Comparison of ENCODE assay signal across 8 cellular contexts in genomic region chr4:165325732-165326512, GRCh38. TPM values are rescaled to one million over a fixed set of nuclear protein-coding genes. Genes with fewer than 3 reads are reported as not detected.
DNase-seq lines count a peak whose midpoint lies in the region; ATAC-seq and TF ChIP-seq lines count a peak whose summit lies in the region.

No MANE protein-coding gene starts in this region.

- H3K4me3 Mint-ChIP-seq in activated T-cell treated with anti-CD3 and anti-CD28 coated beads, Interleukin-2, amount 50 U/mL, for 4 hours: no peak overlapping the region
- no peak overlapping the region for H3K4me3 Mint-ChIP-seq in activated T-helper 1 cell treated with anti-CD3 and anti-CD28 coated beads, Interleukin-12 subunit alpha, Interleukin-12 subunit beta, Interleukin-2, Interleukin-4 antibody, amounts not matched to agents 30 ng/mL and 10 ng/mL and 1 ng/mL, durations not matched to agents 14 hours and 24 hours and 36 hours

- WGBS in SK-N-SH (ENCODE audit: low lambda C conversion rate): 46% methylated on average over 8 of the region's 8 CpGs
- WGBS in sigmoid colon, 2 donors: 59 to 64% methylated on average over 8 of the region's 8 CpGs

- TF ChIP-seq CTCF in SK-N-SH (IDR thresholded peaks at IDR 0.05) (no peak), sigmoid colon (IDR thresholded peaks at IDR 0.05) (no peak)

- DNase-seq in activated T-cell treated with anti-CD3 and anti-CD28 coated beads, Interleukin-2, amount 50 U/mL, for 48 hours: peak; percentile 29 to 32
- no peak for DNase-seq in activated T-cell treated with anti-CD3 and anti-CD28 coated beads, Interleukin-2, amount 50 U/mL, for 4 hours
- DNase-seq in SK-N-SH: no peak
- DNase-seq in fibroblast of the conjunctiva (ENCODE audit: low read depth): peak; percentile 65
- no peak for DNase-seq in sigmoid colon
- DNase-seq in stimulated activated CD4-positive, alpha-beta T cell treated with anti-CD3 and anti-CD28 coated beads, Interleukin-4, amount 100 ng/mL, for 1 hour: no peak
- DNase-seq in activated T-helper 1 cell treated with anti-CD3 and anti-CD28 coated beads, Interleukin-12 subunit alpha, Interleukin-12 subunit beta, Interleukin-2, Interleukin-4 antibody, amounts not matched to agents 30 ng/mL and 10 ng/mL and 1 ng/mL, durations not matched to agents 14 hours and 24 hours and 36 hours (ENCODE audit: low spot score): no peak

- no peaks in the 10 kb centered on the region for H4K20me1 ChIP-seq in SK-N-SH (ENCODE audit: insufficient read depth)

- peaks cover 8% of the 10 kb centered on the region for H3F3A ChIP-seq in SK-N-SH (replicated peaks; ENCODE audit: insufficient read depth)

- H3K4me3 ChIP-seq in SK-N-SH (ENCODE audit: low read depth in 2 of 2, low read length in 1 of 2) (peak overlapping the region; percentile 89 to 99; a peak in 3 of 4 replicates), sigmoid colon (peak overlapping the region in 3 of 4 donors; percentile 78 to 98 (median 87))

- peak overlapping the region; percentile 93 for H2AFZ ChIP-seq in SK-N-SH (ENCODE audit: low read depth)

- POLR2A ChIA-PET in SK-N-SH (lab: Yijun Ruan, JAX): no interaction called here

- H3K4me1 Mint-ChIP-seq in activated T-cell treated with anti-CD3 and anti-CD28 coated beads, Interleukin-2, amount 50 U/mL, for 4 hours (ENCODE audit: low read depth): peaks cover 28% of the 10 kb centered on the region
- peaks cover 25% of the 10 kb centered on the region for H3K4me1 Mint-ChIP-seq in activated T-helper 1 cell treated with anti-CD3 and anti-CD28 coated beads, Interleukin-12 subunit alpha, Interleukin-12 subunit beta, Interleukin-2, Interleukin-4 antibody, amounts not matched to agents 30 ng/mL and 10 ng/mL and 1 ng/mL, durations not matched to agents 14 hours and 24 hours and 36 hours (ENCODE audit: low read depth)

- no peak for ATAC-seq in activated T-cell treated with anti-CD3 and anti-CD28 coated beads, Interleukin-2, amount 50 U/mL, for 4 hours
- ATAC-seq in HG02798 (IDR thresholded peaks at IDR 0.05; ENCODE audit: poor library complexity, unreplicated experiment): no peak

- no peak for TF ChIP-seq POLR2A in sigmoid colon (IDR thresholded peaks at IDR 0.05)

- H3K36me3 ChIP-seq in SK-N-SH (replicated peaks in 1 of 2; ENCODE audit: control insufficient read depth in 1 of 2, insufficient read depth in 2 of 2, low read length in 1 of 2): peaks cover 19 to 31% of the 10 kb centered on the region in 2 experiments
- H3K36me3 ChIP-seq in sigmoid colon: no peaks in the 10 kb centered on the region

- no peaks in the 10 kb centered on the region for H3K27me3 Mint-ChIP-seq in activated T-cell treated with anti-CD3 and anti-CD28 coated beads, Interleukin-2, amount 50 U/mL, for 4 hours (ENCODE audit: low read depth)
- no peaks in the 10 kb centered on the region for H3K27me3 Mint-ChIP-seq in activated T-helper 1 cell treated with anti-CD3 and anti-CD28 coated beads, Interleukin-12 subunit alpha, Interleukin-12 subunit beta, Interleukin-2, Interleukin-4 antibody, amounts not matched to agents 30 ng/mL and 10 ng/mL and 1 ng/mL, durations not matched to agents 14 hours and 24 hours and 36 hours (ENCODE audit: insufficient read depth)

- CTCF ChIA-PET in SK-N-SH (lab: Yijun Ruan, JAX): interaction anchor here (1.1 kb wide), 1 partner anchor 195 kb away, joined by 4 read pairs; no protein-coding TSS in a partner anchor

- TF ChIP-seq EP300 in SK-N-SH (IDR thresholded peaks at IDR 0.05; ENCODE audit: borderline replicate concordance in 1 of 2, low read depth in 1 of 2, low read length in 1 of 2): peak in 1 of 2 experiments; percentile 35; a peak in 1 of 4 replicates
- no peak for TF ChIP-seq EP300 in sigmoid colon (IDR thresholded peaks at IDR 0.05)

- intact Hi-C loops in sigmoid colon (cut with DNase I): loop anchor here (2.0 kb wide), 1 partner anchor 213 kb away; the partner anchor contains the start of gene TMEM192
- intact Hi-C loops in activated T-helper 1 cell treated with anti-CD3 and anti-CD28 coated beads, Interleukin-12 subunit alpha, Interleukin-12 subunit beta, Interleukin-2, Interleukin-4 antibody, amounts not matched to agents 30 ng/mL and 10 ng/mL and 1 ng/mL, durations not matched to agents 14 hours and 24 hours and 36 hours (cut with micrococcal nuclease): loop anchor here (2.0 kb wide), 1 partner anchor 37 kb away; no protein-coding TSS in a partner anchor

- peak overlapping the region; percentile 83 for H3K4me2 ChIP-seq in SK-N-SH

- H3K79me2 ChIP-seq in SK-N-SH (ENCODE audit: insufficient read depth): peaks cover 31% of the 10 kb centered on the region

- no peaks in the 10 kb centered on the region for H3K9me3 Mint-ChIP-seq in activated T-cell treated with anti-CD3 and anti-CD28 coated beads, Interleukin-2, amount 50 U/mL, for 4 hours
- H3K9me3 Mint-ChIP-seq in activated T-helper 1 cell treated with anti-CD3 and anti-CD28 coated beads, Interleukin-12 subunit alpha, Interleukin-12 subunit beta, Interleukin-2, Interleukin-4 antibody, amounts not matched to agents 30 ng/mL and 10 ng/mL and 1 ng/mL, durations not matched to agents 14 hours and 24 hours and 36 hours: peaks cover 4% of the 10 kb centered on the region

- no peaks in the 10 kb centered on the region for H3K9me2 ChIP-seq in SK-N-SH

- peak overlapping the region; percentile 71; the same call in 1 of the 2 replicates for H3K9ac ChIP-seq in SK-N-SH

- H3K4me1 ChIP-seq in SK-N-SH (ENCODE audit: control insufficient read depth in 1 of 2, insufficient read depth in 2 of 2, low read depth in 1 of 2, low read length in 1 of 2) (peaks cover 6 to 15% of the 10 kb centered on the region in 2 experiments; a peak in 3 of 4 replicates), sigmoid colon (peaks cover 4 to 20% (median 14%) of the 10 kb centered on the region in 4 donors)

- TF ChIP-seq RAD21 in SK-N-SH (IDR thresholded peaks at IDR 0.05; ENCODE audit: low read length): no peak

- H3K9me3 ChIP-seq in SK-N-SH: no peaks in the 10 kb centered on the region
- no peaks in the 10 kb centered on the region for H3K9me3 ChIP-seq in sigmoid colon

- peaks cover 10% of the 10 kb centered on the region for H3K36me3 Mint-ChIP-seq in activated T-cell treated with anti-CD3 and anti-CD28 coated beads, Interleukin-2, amount 50 U/mL, for 4 hours (ENCODE audit: insufficient read depth)
- peaks cover 28% of the 10 kb centered on the region for H3K36me3 Mint-ChIP-seq in activated T-helper 1 cell treated with anti-CD3 and anti-CD28 coated beads, Interleukin-12 subunit alpha, Interleukin-12 subunit beta, Interleukin-2, Interleukin-4 antibody, amounts not matched to agents 30 ng/mL and 10 ng/mL and 1 ng/mL, durations not matched to agents 14 hours and 24 hours and 36 hours (ENCODE audit: low read depth)

- H3K27ac ChIP-seq in SK-N-SH (ENCODE audit: low read depth in 2 of 2, low read length in 1 of 2) (peak overlapping the region; percentile 55 to 80; a peak in 3 of 4 replicates), sigmoid colon (peak overlapping the region in 1 of 4 donors; percentile 83)

- H3K27me3 ChIP-seq in SK-N-SH (ENCODE audit: insufficient read depth) (no peaks in the 10 kb centered on the region), sigmoid colon (no peaks in the 10 kb centered on the region)

- no peak overlapping the region for H3K27ac Mint-ChIP-seq in activated T-helper 1 cell treated with anti-CD3 and anti-CD28 coated beads, Interleukin-12 subunit alpha, Interleukin-12 subunit beta, Interleukin-2, Interleukin-4 antibody, amounts not matched to agents 30 ng/mL and 10 ng/mL and 1 ng/mL, durations not matched to agents 14 hours and 24 hours and 36 hours

RNA-seq across cellular contexts. Expression of gene MSMO1, which starts 1.5 kb away (rescaled TPM):
- total RNA-seq in activated T-cell treated with anti-CD3 and anti-CD28 coated beads, Interleukin-2, amount 50 U/mL, for 4 hours: 10 to 100 TPM; 17.7 to 26.3 (median 24.0) TPM
- polyA plus RNA-seq in SK-N-SH (2012; rRNA removed): 13.2 and 20.2 TPM in 2 replicates
- 24.2 TPM in 2 replicates for polyA plus RNA-seq in SK-N-SH (2012; cell fraction: cytosol; rRNA removed)
- polyA plus RNA-seq in SK-N-SH (2012; cell fraction: nucleus; rRNA removed): 3.7 and 11.1 TPM in 2 replicates
- total RNA-seq in sigmoid colon: 10 to 100 TPM; 13.6 to 26.8 (median 17.1) TPM
- 100 to 1,000 TPM in 1 of 3 donors, 10 to 100 TPM in 2; 28.2 to 114 (median 42.8) TPM for polyA plus RNA-seq in sigmoid colon
- 74.1 and 93.1 TPM in 2 replicates for total RNA-seq in activated T-helper 1 cell treated with anti-CD3 and anti-CD28 coated beads, Interleukin-12 subunit alpha, Interleukin-12 subunit beta, Interleukin-2, Interleukin-4 antibody, amounts not matched to agents 30 ng/mL and 10 ng/mL and 1 ng/mL, durations not matched to agents 14 hours and 24 hours and 36 hours

RNA-seq across cellular contexts. Expression of gene CPE, which starts 52.9 kb away (rescaled TPM):
- under 1 TPM in 1 of 3 donors, not detected in 2; 0.40 TPM for total RNA-seq in activated T-cell treated with anti-CD3 and anti-CD28 coated beads, Interleukin-2, amount 50 U/mL, for 4 hours
- 18.2 and 25.9 TPM in 2 replicates for polyA plus RNA-seq in SK-N-SH (2012; rRNA removed)
- 24.6 and 30.2 TPM in 2 replicates for polyA plus RNA-seq in SK-N-SH (2012; cell fraction: cytosol; rRNA removed)
- 6.2 and 10.6 TPM in 2 replicates for polyA plus RNA-seq in SK-N-SH (2012; cell fraction: nucleus; rRNA removed)
- 10 to 100 TPM; 31.8 to 64.5 (median 48.2) TPM for total RNA-seq in sigmoid colon
- 10 to 100 TPM in 1 of 3 donors, 1 to 10 TPM in 2; 5.4 to 22.7 (median 5.5) TPM for polyA plus RNA-seq in sigmoid colon
- total RNA-seq in activated T-helper 1 cell treated with anti-CD3 and anti-CD28 coated beads, Interleukin-12 subunit alpha, Interleukin-12 subunit beta, Interleukin-2, Interleukin-4 antibody, amounts not matched to agents 30 ng/mL and 10 ng/mL and 1 ng/mL, durations not matched to agents 14 hours and 24 hours and 36 hours: 0.07 TPM in 1 of 2 replicates, not detected in the other

Comparison
In these comparisons a context has a peak if more than half of its experiments do, and no peak if none do; other contexts are left out.
1. DNase-seq: peak in activated T-cell treated with anti-CD3 and anti-CD28 coated beads, Interleukin-2, amount 50 U/mL, for 48 hours (2 of 2) and fibroblast of the conjunctiva (single experiment); none in activated T-cell treated with anti-CD3 and anti-CD28 coated beads, Interleukin-2, amount 50 U/mL, for 4 hours (single experiment), SK-N-SH (single experiment), sigmoid colon (single experiment), stimulated activated CD4-positive, alpha-beta T cell treated with anti-CD3 and anti-CD28 coated beads, Interleukin-4, amount 100 ng/mL, for 1 hour (single experiment) and activated T-helper 1 cell treated with anti-CD3 and anti-CD28 coated beads, Interleukin-12 subunit alpha, Interleukin-12 subunit beta, Interleukin-2, Interleukin-4 antibody, amounts not matched to agents 30 ng/mL and 10 ng/mL and 1 ng/mL, durations not matched to agents 14 hours and 24 hours and 36 hours (single experiment).
2. RNA of gene CPE, which starts 52.9 kb away (total RNA-seq): 31.8 to 64.5 TPM in sigmoid colon; 0.40 TPM in activated T-cell treated with anti-CD3 and anti-CD28 coated beads, Interleukin-2, amount 50 U/mL, for 4 hours and 0.07 TPM in activated T-helper 1 cell treated with anti-CD3 and anti-CD28 coated beads, Interleukin-12 subunit alpha, Interleukin-12 subunit beta, Interleukin-2, Interleukin-4 antibody, amounts not matched to agents 30 ng/mL and 10 ng/mL and 1 ng/mL, durations not matched to agents 14 hours and 24 hours and 36 hours; every median in the first group is over 10 times any median in the second.